18 cellular contexts compared by ENCODE assay signal in the genomic region with DNA sequence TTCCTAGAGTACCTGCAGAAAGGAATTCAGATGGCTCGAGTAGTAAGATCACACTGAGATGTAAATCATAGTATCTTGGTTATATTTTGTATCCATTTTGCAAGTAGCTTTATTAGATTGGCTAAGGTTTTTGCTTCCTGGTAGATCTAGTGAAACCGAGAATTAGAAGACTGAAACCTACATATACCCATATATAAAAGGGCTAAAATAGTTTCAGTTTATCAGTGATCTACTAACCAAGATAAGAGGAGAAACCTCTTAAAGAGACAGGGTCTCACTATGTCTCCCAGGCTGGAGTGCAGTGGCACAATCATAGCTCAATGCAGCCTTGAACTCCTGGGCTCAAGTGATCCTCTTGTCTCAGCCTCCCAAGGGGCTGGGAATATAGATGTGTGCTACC.
DNase-seq lines count a peak whose midpoint lies in the region; ATAC-seq, FAIRE-seq and TF ChIP-seq lines count a peak whose summit lies in the region.
"Had no signal": no experiment of that assay in that cellular context is flagged by ENCODE, and none has a peak within 500 bp of the region (broad histone marks: within the 10 kb centered on the region; RNA-seq: fewer than 3 reads in every experiment).

No MANE protein-coding gene starts in this region.

- no peak overlapping the region for H2BK15ac ChIP-seq in mesenchymal stem cell (ENCODE audit: low read depth, poor library complexity, severe bottlenecking)

- H3K9me3 ChIP-seq in GM12878 (replicated peaks; ENCODE audit: control insufficient read depth, insufficient read depth, low read length) (no peaks in the 10 kb centered on the region; the same call in 1 of the 3 replicates), mesenchymal stem cell (ENCODE audit: control insufficient read depth, low read length) (no peaks in the 10 kb centered on the region)
- H3K9me3 ChIP-seq: suprapubic skin had no signal

- no peak overlapping the region for H2BK12ac ChIP-seq in mesenchymal stem cell (ENCODE audit: low read length in 2 of 2)

- H3K79me1 ChIP-seq in mesenchymal stem cell (replicated peaks; ENCODE audit: low read length, poor library complexity, severe bottlenecking) = peaks cover 1% of the 10 kb centered on the region

- H3K9ac ChIP-seq in GM12878 (ENCODE audit: control insufficient read depth, insufficient read depth, low read length) (no peak overlapping the region), mesenchymal stem cell (ENCODE audit: low read length) (no peak overlapping the region)
- H3K9ac ChIP-seq: GM23248, neural progenitor cell had no signal

- in situ Hi-C loops in GM12878 (cut with MboI) (loop anchor here (5.0 kb wide), 1 partner anchor 367 kb away; a partner anchor contains a TSS), G401 (cut with HindIII; ENCODE audit: low sequenced_read_pairs) (no loop called here)

- TF ChIP-seq CTCF in GM12878 (IDR thresholded peaks at IDR 0.05 in 2 of 3, conservative IDR thresholded peaks at IDR 0.05 in 1 of 3; ENCODE audit: control insufficient read depth in 2 of 3, extremely low read depth in 1 of 3, insufficient read depth in 1 of 3, low read depth in 3 of 3, low read length in 3 of 3) = no peak

- intact Hi-C loops in GM12878 (cut with micrococcal nuclease; ENCODE audit: unreplicated experiment) = loop anchor here (5.0 kb wide), 1 partner anchor 188 kb away; a partner anchor contains a TSS

- no peak for TF ChIP-seq RAD21 in GM12878 (IDR thresholded peaks at IDR 0.05; ENCODE audit: insufficient read depth, low read depth, low read length)

- H3K27me3 ChIP-seq in GM12878 (replicated peaks in 1 of 2; ENCODE audit: control insufficient read depth in 2 of 2, insufficient read depth in 2 of 2, low read length in 1 of 2) (no peaks in the 10 kb centered on the region), mesenchymal stem cell (ENCODE audit: control insufficient read depth in 1 of 2, insufficient read depth in 1 of 2, low read length in 2 of 2) (no peaks in the 10 kb centered on the region)
- H3K27me3 ChIP-seq: neural progenitor cell, suprapubic skin had no signal

- SMC1A ChIA-PET in GM12878 (lab: Charles Lee; ENCODE audit: uncharacterized antibody, unreplicated experiment) = interaction anchor here (1.2 to 9.3 kb wide), 2 partner anchors 369 to 629 kb away, joined by 4 to 106 read pairs; a partner anchor contains a TSS

- CTCF ChIA-PET in GM12878 (lab: Yijun Ruan, JAX) = interaction anchor here (0.9 to 10.0 kb wide), 5 partner anchors 19 to 647 kb away, joined by 3 to 136 read pairs (median 4); a partner anchor contains a TSS

- no peak overlapping the region for H3K27ac ChIP-seq in GM12878 (ENCODE audit: control insufficient read depth, insufficient read depth)
- H3K27ac ChIP-seq in mesenchymal stem cell (ENCODE audit: low read length, poor library complexity, severe bottlenecking) = no peak overlapping the region
- H3K27ac ChIP-seq: 22Rv1, GM23248, neural progenitor cell, suprapubic skin had no signal

- H3K4me3 ChIP-seq in GM12878 (no peak overlapping the region), mesenchymal stem cell (ENCODE audit: insufficient read depth in 1 of 2, low read depth in 1 of 2, low read length in 2 of 2) (no peak overlapping the region)
- H3K4me3 ChIP-seq: GM23248, neural progenitor cell, suprapubic skin had no signal

- H3K4ac ChIP-seq in mesenchymal stem cell (ENCODE audit: low read depth in 1 of 2, low read length in 2 of 2) = no peak overlapping the region

- TF ChIP-seq POLR2A in GM12878 (IDR thresholded peaks at IDR 0.05; ENCODE audit: low read depth, low read length) = no peak

- no peaks in the 10 kb centered on the region for H3K79me2 ChIP-seq in GM12878 (ENCODE audit: control insufficient read depth, insufficient read depth, low read length)

- no peak overlapping the region for H3K14ac ChIP-seq in mesenchymal stem cell (ENCODE audit: low read length in 2 of 2)

- H3K18ac ChIP-seq in mesenchymal stem cell (ENCODE audit: low read depth in 1 of 2, low read length in 2 of 2) = no peak overlapping the region

- DNase-seq in activated CD4-positive, CD25-positive, alpha-beta regulatory T cell treated with anti-CD3 and anti-CD28 coated beads, Interleukin-2, amount 50 U/mL, for 72 hours = no peak
- DNase-seq in GM12878 (ENCODE audit: low read depth, low spot score) (no peak), cerebellum (ENCODE audit: low spot score) (no peak), G401 (ENCODE audit: low spot score) (no peak), mesenchymal stem cell (no peak)
- DNase-seq: activated CD4-positive, CD25-positive, alpha-beta regulatory T cell; aorta; CD8-positive, alpha-beta T cell; dermis blood vessel endothelial cell; GM23248; mammary epithelial cell; NCI-H2081 treated with DMSO at 0.1 percent for 48 hours had no signal

- H4K91ac ChIP-seq in mesenchymal stem cell (ENCODE audit: low read length) = no peak overlapping the region

- H3K23ac ChIP-seq in mesenchymal stem cell (ENCODE audit: low read length in 2 of 2) = no peak overlapping the region

- H2BK5ac ChIP-seq in mesenchymal stem cell (ENCODE audit: low read depth, low read length, poor library complexity, severe bottlenecking) = no peak overlapping the region

- H3K4me1 ChIP-seq in GM12878 (ENCODE audit: control insufficient read depth, insufficient read depth, low read length) (peaks cover 8% of the 10 kb centered on the region; the same call in 1 of the 2 replicates), mesenchymal stem cell (ENCODE audit: control insufficient read depth, insufficient read depth, low read depth, low read length) (no peaks in the 10 kb centered on the region)
- H3K4me1 ChIP-seq: suprapubic skin had no signal

- FAIRE-seq in GM12878 (lab: Jason Lieb, UNC) = no peak

- H2AFZ ChIP-seq in GM12878 (ENCODE audit: control insufficient read depth, low read depth, low read length) (no peak overlapping the region), mesenchymal stem cell (ENCODE audit: low read depth, low read length) (no peak overlapping the region)
- H2AFZ ChIP-seq: GM23248, neural progenitor cell had no signal

- H3K36me3 ChIP-seq in GM12878 (ENCODE audit: control insufficient read depth in 2 of 2, insufficient read depth in 2 of 2, low read length in 1 of 2) = no peaks in the 10 kb centered on the region; a peak in 1 of 4 replicates
- H3K36me3 ChIP-seq in mesenchymal stem cell (ENCODE audit: control insufficient read depth in 1 of 2, insufficient read depth in 2 of 2, low read depth in 1 of 2, low read length in 2 of 2) = peaks cover 0 to 20% of the 10 kb centered on the region in 2 experiments
- H3K36me3 ChIP-seq: neural progenitor cell had no signal

- no TSS peak for BruUV-seq in GM12878 (replicated peaks; lab: Mats Ljungman, UMichigan)

- H4K8ac ChIP-seq in mesenchymal stem cell (ENCODE audit: low read length) = no peak overlapping the region

- peak; percentile 74 to 76 for ATAC-seq in activated CD4-positive, CD25-positive, alpha-beta regulatory T cell treated with anti-CD3 and anti-CD28 coated beads, Interleukin-2, amount 50 U/mL, for 24 hours
- ATAC-seq in GM21367 (IDR thresholded peaks at IDR 0.05; ENCODE audit: unreplicated experiment) (peak; percentile 87), HG03097 (IDR thresholded peaks at IDR 0.05; ENCODE audit: low FRiP score, unreplicated experiment) (peak; percentile 79), GM12878 (peak; percentile 98)
- ATAC-seq: CD8-positive, alpha-beta T cell had no signal

- no peaks in the 10 kb centered on the region for H4K20me1 ChIP-seq in GM12878 (ENCODE audit: control insufficient read depth, insufficient read depth)

- no peak overlapping the region for H2BK120ac ChIP-seq in mesenchymal stem cell (ENCODE audit: low read depth, low read length)

- H3K4me2 ChIP-seq in GM12878 (ENCODE audit: control insufficient read depth, insufficient read depth) = no peak overlapping the region
- no peak overlapping the region for H3K4me2 ChIP-seq in mesenchymal stem cell (ENCODE audit: low read length, poor library complexity, severe bottlenecking)
- H3K4me2 ChIP-seq: neural progenitor cell had no signal

- H2AK5ac ChIP-seq in mesenchymal stem cell (ENCODE audit: low read length, severe bottlenecking) = no peak overlapping the region

- 64% methylated on average over 2 of the region's 2 CpGs for WGBS in GM12878 (ENCODE audit: insufficient coverage, insufficient replicate concordance, low lambda C conversion rate, missing lambda C conversion rate)
- WGBS in mesenchymal stem cell = 100% methylated on average over 1 of the region's 2 CpGs

- no peak for TF ChIP-seq EP300 in GM12878 (IDR thresholded peaks at IDR 0.05; ENCODE audit: borderline replicate concordance in 1 of 2, control insufficient read depth in 1 of 2, low read depth in 2 of 2, low read length in 2 of 2)

- POLR2A ChIA-PET in GM12878 (lab: Charles Lee) = no interaction called here

- RAD21 ChIA-PET in GM12878 (lab: Charles Lee; ENCODE audit: unreplicated experiment) = interaction anchor here (3.2 kb wide), 1 partner anchor 367 kb away, joined by 25 read pairs; a partner anchor contains a TSS

TF ChIP-seq in GM12878, 131 proteins besides CTCF, POLR2A, EP300 and RAD21:
- TF ChIP-seq, protein P1, sequence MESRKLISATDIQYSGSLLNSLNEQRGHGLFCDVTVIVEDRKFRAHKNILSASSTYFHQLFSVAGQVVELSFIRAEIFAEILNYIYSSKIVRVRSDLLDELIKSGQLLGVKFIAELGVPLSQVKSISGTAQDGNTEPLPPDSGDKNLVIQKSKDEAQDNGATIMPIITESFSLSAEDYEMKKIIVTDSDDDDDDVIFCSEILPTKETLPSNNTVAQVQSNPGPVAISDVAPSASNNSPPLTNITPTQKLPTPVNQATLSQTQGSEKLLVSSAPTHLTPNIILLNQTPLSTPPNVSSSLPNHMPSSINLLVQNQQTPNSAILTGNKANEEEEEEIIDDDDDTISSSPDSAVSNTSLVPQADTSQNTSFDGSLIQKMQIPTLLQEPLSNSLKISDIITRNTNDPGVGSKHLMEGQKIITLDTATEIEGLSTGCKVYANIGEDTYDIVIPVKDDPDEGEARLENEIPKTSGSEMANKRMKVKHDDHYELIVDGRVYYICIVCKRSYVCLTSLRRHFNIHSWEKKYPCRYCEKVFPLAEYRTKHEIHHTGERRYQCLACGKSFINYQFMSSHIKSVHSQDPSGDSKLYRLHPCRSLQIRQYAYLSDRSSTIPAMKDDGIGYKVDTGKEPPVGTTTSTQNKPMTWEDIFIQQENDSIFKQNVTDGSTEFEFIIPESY (IDR thresholded peaks at IDR 0.05) = no peak
